Comparison of ENCODE assay signal across 20 cellular contexts in the genomic region with DNA sequence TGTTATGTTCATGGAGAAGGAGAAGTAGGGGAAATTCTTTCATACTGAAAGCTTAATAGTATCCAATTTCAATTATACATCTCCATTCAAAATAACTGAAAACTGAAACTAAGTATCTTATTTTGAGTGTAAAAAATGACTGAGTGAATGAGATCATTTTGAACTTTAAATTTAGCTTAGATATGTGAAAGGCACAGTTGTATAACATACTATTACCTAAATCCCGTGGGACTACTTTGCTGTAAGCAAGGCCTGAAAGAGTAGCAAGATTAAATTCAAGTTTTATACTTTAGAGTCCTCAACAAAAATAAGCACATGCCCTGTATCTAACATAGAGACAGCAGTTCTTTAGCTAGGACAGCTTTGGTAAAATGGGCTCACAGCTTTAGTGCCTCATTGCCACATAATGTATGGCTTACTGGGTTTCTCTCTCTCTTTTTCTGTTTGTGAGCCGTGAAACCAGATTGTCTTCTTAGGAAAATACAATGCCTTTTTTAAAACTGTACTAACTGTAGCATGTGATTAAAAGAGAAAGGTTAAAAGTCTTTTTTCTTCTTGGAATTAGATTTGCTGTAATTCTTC.
"Had no signal": no experiment of that assay in that cellular context is flagged by ENCODE, and none has a peak within 500 bp of the region (broad histone marks: within the 10 kb centered on the region; RNA-seq: fewer than 3 reads in every experiment).

No MANE protein-coding gene starts in this region.

- H3K4me1 Mint-ChIP-seq: memory B cell; naive thymus-derived CD8-positive, alpha-beta T cell had no signal

- ATAC-seq: naive thymus-derived CD8-positive, alpha-beta T cell had no signal

- H3K4me3 Mint-ChIP-seq: activated CD4-positive, alpha-beta T cell treated with anti-CD3 and anti-CD28 coated beads, Interleukin-2, amount 10 ng/mL, durations not matched to agents 24 days and 14 days; activated naive CD8-positive, alpha-beta T cell treated with anti-CD3 and anti-CD28 coated beads for 36 hours; memory B cell; naive thymus-derived CD8-positive, alpha-beta T cell had no signal

- H3K4me3 ChIP-seq: esophagus squamous epithelium, left ventricle myocardium inferior, right atrium auricular region, skin epidermis had no signal

- DNase-seq: activated CD4-positive, alpha-beta T cell treated with anti-CD3 and anti-CD28 coated beads, Interleukin-2, amount 10 ng/mL, durations not matched to agents 24 days and 14 days; activated CD4-positive, CD25-positive, alpha-beta regulatory T cell; activated CD8-positive, alpha-beta memory T cell treated with anti-CD3 and anti-CD28 coated beads, Interleukin-2, amount 50 U/mL, for 48 hours; activated naive CD8-positive, alpha-beta T cell treated with anti-CD3 and anti-CD28 coated beads for 36 hours; anterior cingulate cortex; cortex of kidney; effector CD4-positive, alpha-beta T cell; esophagus squamous epithelium; foreskin fibroblast; glutamatergic neuron; hypothalamus; left ventricle myocardium inferior; naive thymus-derived CD8-positive, alpha-beta T cell; stimulated activated CD4-positive, alpha-beta T cell treated with anti-CD3 and anti-CD28 coated beads, Interleukin-4, amount 100 ng/mL, for 24 hours; stimulated activated naive CD4-positive, alpha-beta T cell treated with Interleukin-2 at 50 U/mL for 16 hours; substantia nigra; trophoblast cell had no signal

- H3K9me3 Mint-ChIP-seq: activated CD4-positive, alpha-beta T cell treated with anti-CD3 and anti-CD28 coated beads, Interleukin-2, amount 10 ng/mL, durations not matched to agents 24 days and 14 days; memory B cell had no signal

- H3K27ac Mint-ChIP-seq: activated CD4-positive, alpha-beta T cell treated with anti-CD3 and anti-CD28 coated beads, Interleukin-2, amount 10 ng/mL, durations not matched to agents 24 days and 14 days; activated naive CD8-positive, alpha-beta T cell treated with anti-CD3 and anti-CD28 coated beads for 36 hours; memory B cell; naive thymus-derived CD8-positive, alpha-beta T cell had no signal

- H3K27me3 Mint-ChIP-seq: activated CD4-positive, alpha-beta T cell treated with anti-CD3 and anti-CD28 coated beads, Interleukin-2, amount 10 ng/mL, durations not matched to agents 24 days and 14 days; activated naive CD8-positive, alpha-beta T cell treated with anti-CD3 and anti-CD28 coated beads for 36 hours; memory B cell; naive thymus-derived CD8-positive, alpha-beta T cell had no signal
